ENCODE assay signal across 28 cellular contexts in the genomic region with DNA sequence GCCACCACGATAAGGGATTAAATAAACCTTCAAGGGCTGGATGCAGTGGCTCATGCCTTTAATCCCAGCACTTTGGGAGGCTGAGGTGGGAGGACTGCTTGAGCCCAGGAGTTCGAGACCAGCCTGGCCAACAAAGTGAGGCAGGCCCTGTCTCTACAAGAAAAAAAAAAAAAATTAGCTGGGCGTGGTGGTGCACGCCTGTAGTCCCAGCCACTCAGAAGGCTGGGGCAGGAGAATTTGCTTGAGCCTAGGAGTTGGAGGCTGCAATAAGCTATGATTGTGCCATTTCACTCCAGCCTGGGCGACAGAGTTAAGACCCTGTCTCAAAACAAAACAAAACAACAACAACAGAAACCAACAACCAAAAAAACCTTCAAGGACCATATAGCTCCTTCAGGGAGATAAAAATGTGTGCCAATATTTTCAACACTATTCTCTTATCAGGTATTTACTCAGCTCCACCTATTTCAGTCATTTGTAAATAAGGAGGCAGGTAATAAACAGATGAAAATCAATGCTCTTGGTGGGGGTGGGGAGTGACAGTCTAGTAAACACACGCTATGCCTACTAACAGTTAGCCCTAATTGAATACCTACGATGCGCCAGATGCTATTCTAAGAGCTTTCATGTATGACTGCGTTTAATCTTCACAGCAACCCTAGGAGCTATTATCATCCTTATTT. TPM values are rescaled to one million over a fixed set of nuclear protein-coding genes. Genes with fewer than 3 reads are reported as not detected.
DNase-seq lines count a peak whose midpoint lies in the region; ATAC-seq, FAIRE-seq and TF ChIP-seq lines count a peak whose summit lies in the region.
"Had no signal": no experiment of that assay in that cellular context is flagged by ENCODE, and none has a peak within 500 bp of the region (broad histone marks: within the 10 kb centered on the region; RNA-seq: fewer than 3 reads in every experiment).

No MANE protein-coding gene starts in this region.

- H3K4me3 ChIP-seq in colonic mucosa (no peak overlapping the region), small intestine (ENCODE audit: low read depth in 1 of 2, low read length in 2 of 2) (no peak overlapping the region)
- H3K4me3 ChIP-seq: A549, prostate gland, thoracic aorta had no signal

- H3K27me3 Mint-ChIP-seq in activated naive CD4-positive, alpha-beta T cell treated with anti-CD3 and anti-CD28 coated beads, Interleukin-2, amount 10 ng/mL, durations not matched to agents 7 days and 5 days: no peaks in the 10 kb centered on the region
- H3K27me3 Mint-ChIP-seq: brain had no signal

- intact Hi-C loops in colonic mucosa (cut with DNase I): no loop called here

- H3K4me1 ChIP-seq in colonic mucosa: peaks cover 15% of the 10 kb centered on the region
- H3K4me1 ChIP-seq in small intestine (ENCODE audit: control insufficient read depth in 2 of 2, insufficient read depth in 1 of 2, low read depth in 1 of 2, low read length in 1 of 2): peaks cover 0 to 5% of the 10 kb centered on the region in 2 donors
- H3K4me1 ChIP-seq: prostate gland had no signal

- H3K9ac ChIP-seq in colonic mucosa (ENCODE audit: low read depth in 2 of 2, low read length in 2 of 2): no peak overlapping the region
- H3K9ac ChIP-seq: KMS-11 had no signal

- no peaks in the 10 kb centered on the region for H3K4me1 Mint-ChIP-seq in activated naive CD4-positive, alpha-beta T cell treated with anti-CD3 and anti-CD28 coated beads, Interleukin-2, amount 10 ng/mL, durations not matched to agents 7 days and 5 days
- H3K4me1 Mint-ChIP-seq: B cell, brain, immature natural killer cell, naive B cell had no signal

- DNase-seq in NCI-H2081 (lab: John Stamatoyannopoulos, UW) (peak; percentile 12 to 42), NCI-H2081 treated with DMSO at 0.1 percent for 48 hours (lab: John Stamatoyannopoulos, UW) (no peak), NCI-H1694 treated with DMSO at 0.1 percent for 48 hours (lab: John Stamatoyannopoulos, UW) (peak; percentile 41), colonic mucosa (peak; percentile 36), small intestine (peak; percentile 64), DMS53 (lab: John Stamatoyannopoulos, UW) (no peak)
- DNase-seq in activated naive CD4-positive, alpha-beta T cell treated with anti-CD3 and anti-CD28 coated beads, Interleukin-2, amount 10 ng/mL, durations not matched to agents 7 days and 5 days: no peak
- DNase-seq: activated CD4-positive, alpha-beta T cell treated with anti-CD3 and anti-CD28 coated beads, Interleukin-2, amount 50 U/mL, for 48 hours; activated naive CD4-positive, alpha-beta T cell treated with anti-CD3 and anti-CD28 coated beads for 36 hours; effector CD4-positive, alpha-beta T cell; hypothalamus; immature natural killer cell; mesendoderm; naive B cell; NCI-H1436 treated with DMSO at 0.1 percent for 48 hours; NCI-H524 treated with DMSO at 0.1 percent for 48 hours; RPMI8226; stimulated activated naive CD8-positive, alpha-beta T cell treated with anti-CD3 and anti-CD28 coated beads, Interleukin-15, Interleukin-2, amounts not matched to agents 100 U/mL and 50 U/mL, for 24 hours had no signal

- no peaks in the 10 kb centered on the region for H3K36me3 Mint-ChIP-seq in activated naive CD4-positive, alpha-beta T cell treated with anti-CD3 and anti-CD28 coated beads, Interleukin-2, amount 10 ng/mL, durations not matched to agents 7 days and 5 days
- H3K36me3 Mint-ChIP-seq: brain, immature natural killer cell, naive B cell had no signal

- no peak for TF ChIP-seq CTCF in colonic mucosa (IDR thresholded peaks at IDR 0.05)

- H3K9me3 ChIP-seq in colonic mucosa (no peaks in the 10 kb centered on the region), small intestine (ENCODE audit: control insufficient read depth, low read depth) (no peaks in the 10 kb centered on the region)
- H3K9me3 ChIP-seq: A549, neutrophil, prostate gland, thoracic aorta had no signal

- no peaks in the 10 kb centered on the region for H3K27me3 ChIP-seq in colonic mucosa
- H3K27me3 ChIP-seq in small intestine (ENCODE audit: control insufficient read depth in 2 of 2, insufficient read depth in 2 of 2, low read length in 2 of 2): no peaks in the 10 kb centered on the region

- H3K36me3 ChIP-seq in colonic mucosa: no peaks in the 10 kb centered on the region
- no peaks in the 10 kb centered on the region for H3K36me3 ChIP-seq in small intestine (ENCODE audit: control insufficient read depth in 2 of 2, insufficient read depth in 2 of 2, low read length in 2 of 2)
- H3K36me3 ChIP-seq: neutrophil, prostate gland, thoracic aorta had no signal

- CTCF ChIA-PET in activated naive CD4-positive, alpha-beta T cell treated with anti-CD3 and anti-CD28 coated beads, Interleukin-2, amount 10 ng/mL, durations not matched to agents 7 days and 5 days (lab: Charles Lee): no interaction called here

- H3K9me3 Mint-ChIP-seq in activated naive CD4-positive, alpha-beta T cell treated with anti-CD3 and anti-CD28 coated beads, Interleukin-2, amount 10 ng/mL, durations not matched to agents 7 days and 5 days: no peaks in the 10 kb centered on the region
- H3K9me3 Mint-ChIP-seq: activated naive CD4-positive, alpha-beta T cell treated with anti-CD3 and anti-CD28 coated beads for 36 hours; activated T-helper 1 cell treated with anti-CD3 and anti-CD28 coated beads, Interleukin-12 subunit alpha, Interleukin-12 subunit beta, Interleukin-2, Interleukin-4 antibody, amounts not matched to agents 30 ng/mL and 10 ng/mL and 1 ng/mL, durations not matched to agents 14 hours and 24 hours and 36 hours; brain; immature natural killer cell had no signal

- WGBS in small intestine, 3 donors: 57 to 75% (median 61%) methylated on average over 9 of the region's 9 CpGs

- no peak overlapping the region for H3K27ac Mint-ChIP-seq in activated naive CD4-positive, alpha-beta T cell treated with anti-CD3 and anti-CD28 coated beads, Interleukin-2, amount 10 ng/mL, durations not matched to agents 7 days and 5 days
- H3K27ac Mint-ChIP-seq: activated naive CD4-positive, alpha-beta T cell treated with anti-CD3 and anti-CD28 coated beads for 36 hours; activated T-helper 1 cell treated with anti-CD3 and anti-CD28 coated beads, Interleukin-12 subunit alpha, Interleukin-12 subunit beta, Interleukin-2, Interleukin-4 antibody, amounts not matched to agents 30 ng/mL and 10 ng/mL and 1 ng/mL, durations not matched to agents 14 hours and 24 hours and 36 hours; B cell; brain; immature natural killer cell; naive B cell had no signal

- H3K4me3 Mint-ChIP-seq in activated naive CD4-positive, alpha-beta T cell treated with anti-CD3 and anti-CD28 coated beads, Interleukin-2, amount 10 ng/mL, durations not matched to agents 7 days and 5 days: no peak overlapping the region
- H3K4me3 Mint-ChIP-seq: activated naive CD4-positive, alpha-beta T cell treated with anti-CD3 and anti-CD28 coated beads for 36 hours; activated T-helper 1 cell treated with anti-CD3 and anti-CD28 coated beads, Interleukin-12 subunit alpha, Interleukin-12 subunit beta, Interleukin-2, Interleukin-4 antibody, amounts not matched to agents 30 ng/mL and 10 ng/mL and 1 ng/mL, durations not matched to agents 14 hours and 24 hours and 36 hours; B cell; brain; immature natural killer cell; naive B cell had no signal

- FAIRE-seq in small intestine (lab: Jason Lieb, UNC): no peak
- FAIRE-seq: A549 had no signal

- ATAC-seq in GM18873 (IDR thresholded peaks at IDR 0.05; ENCODE audit: low FRiP score, unreplicated experiment): no peak
- ATAC-seq: A549; activated CD4-positive, CD25-positive, alpha-beta regulatory T cell treated with anti-CD3 and anti-CD28 coated beads, Interleukin-2, amount 50 U/mL, for 24 hours; stimulated activated naive CD8-positive, alpha-beta T cell treated with anti-CD3 and anti-CD28 coated beads, Interleukin-15, Interleukin-2, amounts not matched to agents 100 U/mL and 50 U/mL, for 24 hours had no signal

- H3K27ac ChIP-seq in colonic mucosa: no peak overlapping the region
- no peak overlapping the region for H3K27ac ChIP-seq in small intestine (ENCODE audit: low read depth in 1 of 2, low read length in 1 of 2)
- H3K27ac ChIP-seq: A549, KMS-11, neutrophil, prostate gland, thoracic aorta had no signal

RNA-seq across cellular contexts. Expression of gene BAIAP2L1, which starts 13.2 kb away (rescaled TPM):
- total RNA-seq in colonic mucosa: 10 to 100 TPM; 63.9 to 66.2 TPM
- polyA plus RNA-seq in small intestine: 10 to 100 TPM; 23.8 to 51.4 (median 40.5) TPM

Comparison
In these comparisons a context has a peak if more than half of its experiments do, and no peak if none do; other contexts are left out.
1. DNase-seq: peak in NCI-H2081 (2 of 2), NCI-H1694 treated with DMSO at 0.1 percent for 48 hours (single experiment), colonic mucosa (single experiment) and small intestine (single experiment); none in NCI-H2081 treated with DMSO at 0.1 percent for 48 hours (single experiment), activated naive CD4-positive, alpha-beta T cell treated with anti-CD3 and anti-CD28 coated beads, Interleukin-2, amount 10 ng/mL, durations not matched to agents 7 days and 5 days (single experiment) and DMS53 (single experiment).